In the genomic region with DNA sequence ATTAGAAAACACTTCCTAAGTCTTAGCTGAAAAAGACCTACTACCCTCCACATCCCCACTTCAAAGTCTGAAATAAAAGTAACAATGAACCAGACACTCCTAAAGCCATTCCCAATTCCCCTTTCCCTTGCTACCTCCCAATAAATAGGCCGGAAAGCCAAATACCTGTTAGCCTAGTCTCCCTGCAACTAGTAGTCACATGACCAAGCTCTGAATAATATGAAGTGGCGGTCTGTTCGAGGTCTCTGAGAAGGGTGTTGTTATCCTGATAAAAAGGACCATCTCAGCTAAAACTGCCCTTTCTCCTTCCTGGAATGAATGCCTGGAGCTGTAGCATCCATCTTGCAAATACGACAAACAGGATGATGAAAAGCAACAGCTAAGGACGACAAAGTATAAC, we compare ENCODE assay signal across 14 cellular contexts. TPM values are rescaled to one million over a fixed set of nuclear protein-coding genes. Genes with fewer than 3 reads are reported as not detected.
DNase-seq lines count a peak whose midpoint lies in the region; ATAC-seq and TF ChIP-seq lines count a peak whose summit lies in the region.
"Had no signal": no experiment of that assay in that cellular context is flagged by ENCODE, and none has a peak within 500 bp of the region (broad histone marks: within the 10 kb centered on the region; RNA-seq: fewer than 3 reads in every experiment).

No MANE protein-coding gene starts in this region.

- intact Hi-C loops in esophagus muscularis mucosa (cut with DNase I) = loop anchor here (10.0 kb wide), 1 partner anchor 395 kb away; a partner anchor contains a TSS

- TF ChIP-seq CTCF in RWPE2 (IDR thresholded peaks at IDR 0.05; ENCODE audit: poor library complexity, severe bottlenecking) (no peak), esophagus muscularis mucosa (IDR thresholded peaks at IDR 0.05) (no peak), osteoblast (IDR thresholded peaks at IDR 0.05; ENCODE audit: extremely low read depth, low read depth, low read length) (no peak)

- no peak overlapping the region for H3K4me3 ChIP-seq in RWPE2 (ENCODE audit: severe bottlenecking)
- peak overlapping the region; percentile 24 to 99 (median 92) for H3K4me3 ChIP-seq in esophagus muscularis mucosa
- H3K4me3 ChIP-seq in osteoblast (ENCODE audit: insufficient read depth, low read length) = no peak overlapping the region

- peak overlapping the region; percentile 21 for H3K27ac ChIP-seq in RWPE2 (ENCODE audit: poor library complexity, severe bottlenecking)
- peak overlapping the region; percentile 96 to 100 (median 99) for H3K27ac ChIP-seq in esophagus muscularis mucosa (replicated peaks in 1 of 4)
- H3K27ac ChIP-seq in osteoblast (ENCODE audit: low read depth, low read length) = peak overlapping the region; percentile 7
- H3K27ac ChIP-seq: 22Rv1 had no signal

- ATAC-seq in RWPE2 (ENCODE audit: low read depth) (no peak), GM19035 (IDR thresholded peaks at IDR 0.05; ENCODE audit: unreplicated experiment) (no peak), GM18861 (IDR thresholded peaks at IDR 0.05; ENCODE audit: unreplicated experiment) (no peak), GM21786 (IDR thresholded peaks at IDR 0.05; ENCODE audit: unreplicated experiment) (no peak)
- ATAC-seq: PC-3 had no signal

- peaks cover 100% of the 10 kb centered on the region for H3K79me2 ChIP-seq in osteoblast (ENCODE audit: insufficient read depth, low read length)

- H3K9me3 ChIP-seq in RWPE2 (ENCODE audit: severe bottlenecking) = no peaks in the 10 kb centered on the region
- H3K9me3 ChIP-seq in esophagus muscularis mucosa = no peaks in the 10 kb centered on the region
- H3K9me3 ChIP-seq in osteoblast (ENCODE audit: low read depth, low read length) = no peaks in the 10 kb centered on the region

- H3K4me1 ChIP-seq in RWPE2 (ENCODE audit: insufficient read depth, poor library complexity, severe bottlenecking) = peaks cover 47% of the 10 kb centered on the region
- peaks cover 57 to 85% (median 76%) of the 10 kb centered on the region in 4 donors for H3K4me1 ChIP-seq in esophagus muscularis mucosa
- peaks cover 31% of the 10 kb centered on the region for H3K4me1 ChIP-seq in osteoblast (ENCODE audit: insufficient read depth, low read length)

- 61% methylated on average over 5 of the region's 5 CpGs for WGBS in esophagus muscularis mucosa

- TF ChIP-seq EP300 in esophagus muscularis mucosa (IDR thresholded peaks at IDR 0.05) = no peak

- DNase-seq in DMS153 (lab: John Stamatoyannopoulos, UW) (peak; percentile 6), DMS153 treated with DMSO at 0.1 percent for 48 hours (lab: John Stamatoyannopoulos, UW; ENCODE audit: unreplicated experiment) (no peak), RWPE2 (ENCODE audit: low spot score) (no peak), esophagus muscularis mucosa (ENCODE audit: extremely low spot score) (no peak), osteoblast (ENCODE audit: insufficient read length, low spot score, missing footprints) (no peak)
- DNase-seq: activated B cell treated with CpG ODN at 0.5 μM for 24 hours, GF-D8, midbrain, NCI-H1436 treated with DMSO at 0.1 percent for 48 hours, PC-3 had no signal

- no peak for TF ChIP-seq POLR2A in esophagus muscularis mucosa (IDR thresholded peaks at IDR 0.05; ENCODE audit: low read depth)

- H3K36me3 ChIP-seq in RWPE2 (ENCODE audit: low read depth) (peaks cover 67% of the 10 kb centered on the region), esophagus muscularis mucosa (peaks cover 0 to 29% (median 16%) of the 10 kb centered on the region in 4 donors), osteoblast (ENCODE audit: insufficient read depth, low read length) (peaks cover 31% of the 10 kb centered on the region)

- H4K20me1 ChIP-seq in osteoblast (ENCODE audit: insufficient read depth, low read length) = peaks cover 58% of the 10 kb centered on the region

- no peak overlapping the region for H2AFZ ChIP-seq in osteoblast (ENCODE audit: low read length)

- H3K27me3 ChIP-seq in RWPE2 (ENCODE audit: insufficient read depth, poor library complexity, severe bottlenecking) (no peaks in the 10 kb centered on the region), esophagus muscularis mucosa (no peaks in the 10 kb centered on the region), osteoblast (ENCODE audit: insufficient read depth, low read length) (no peaks in the 10 kb centered on the region)

- H3K4me2 ChIP-seq in osteoblast (ENCODE audit: insufficient read depth, low read length) = no peak overlapping the region

RNA-seq across cellular contexts. Expression of a gene that starts 6.1 kb away (rescaled TPM):
- total RNA-seq in esophagus muscularis mucosa (100 to 1,000 TPM; 253 to 317 (median 298) TPM), osteoblast (110 and 128 TPM in 2 replicates)

Comparison
In these comparisons a context has a peak if more than half of its experiments do, and no peak if none do; other contexts are left out.
1. H3K27ac ChIP-seq: peak in every context shown above with its lines; median percentile 99 in esophagus muscularis mucosa; 21 in RWPE2; 7 in osteoblast.
2. H3K4me3 ChIP-seq: peak in esophagus muscularis mucosa (4 of 4); none in RWPE2 (single experiment) and osteoblast (single experiment).